In genomic region chr10:93039110-93039509, GRCh38 we compare ENCODE assay signal across 20 cellular contexts. TPM values are rescaled to one million over a fixed set of nuclear protein-coding genes. Genes with fewer than 3 reads are reported as not detected.
"Had no signal": no experiment of that assay in that cellular context is flagged by ENCODE, and none has a peak within 500 bp of the region (broad histone marks: within the 10 kb centered on the region; RNA-seq: fewer than 3 reads in every experiment).

No MANE protein-coding gene starts in this region.

- H3K4me3 ChIP-seq: esophagus muscularis mucosa, heart left ventricle, ovary, right atrium auricular region, sigmoid colon, smooth muscle cell, suprapubic skin, thyroid gland had no signal

- H3K4me2 ChIP-seq: smooth muscle cell had no signal

- DNase-seq: effector memory CD8-positive, alpha-beta T cell; heart left ventricle; islet precursor cell; natural killer cell; ovary; sigmoid colon; stimulated activated CD4-positive, alpha-beta T cell treated with anti-CD3 and anti-CD28 coated beads, Interleukin-2, amount 100 ng/mL, for 48 hours; stimulated activated naive CD4-positive, alpha-beta T cell treated with Interleukin-2 at 50 U/mL for 16 hours; thyroid gland had no signal

- H3K27ac ChIP-seq: epithelial cell of prostate, esophagus muscularis mucosa, heart left ventricle, ovary, right atrium auricular region, sigmoid colon, suprapubic skin, thyroid gland had no signal

- ATAC-seq: effector memory CD8-positive, alpha-beta T cell; heart left ventricle; natural killer cell had no signal

- H3K9me3 ChIP-seq: esophagus muscularis mucosa, heart left ventricle, ovary, right atrium auricular region, sigmoid colon, suprapubic skin, thyroid gland had no signal

- H3K27me3 ChIP-seq: esophagus muscularis mucosa, heart left ventricle, ovary, right atrium auricular region, sigmoid colon, suprapubic skin, thyroid gland had no signal

- H3K36me3 ChIP-seq: ovary, right atrium auricular region, sigmoid colon, suprapubic skin, thyroid gland had no signal

- H3K4me1 ChIP-seq: heart left ventricle, right atrium auricular region, suprapubic skin, thyroid gland had no signal

RNA-seq across cellular contexts. Expression of gene CYP26C1, which starts 21.5 kb away (rescaled TPM):
- total RNA-seq: lower leg skin, mammary epithelial cell, myocyte, right atrium auricular region had no signal
- polyA plus RNA-seq: heart left ventricle, smooth muscle cell had no signal

RNA-seq across cellular contexts. Expression of gene CYP26A1, which starts 34.6 kb away (rescaled TPM):
- total RNA-seq: esophagus muscularis mucosa, glomerular endothelial cell, heart left ventricle, mammary epithelial cell, mucosa of gallbladder, myocyte, natural killer cell, posterior vena cava, right atrium auricular region, sigmoid colon, smooth muscle cell, thyroid gland had no signal
- polyA plus RNA-seq: heart left ventricle, mammary epithelial cell, ovary, sigmoid colon had no signal
